ENCODE assay signal across 14 cellular contexts in genomic region chr11:76408171-76408965, GRCh38. TPM values are rescaled to one million over a fixed set of nuclear protein-coding genes. Genes with fewer than 3 reads are reported as not detected.
DNase-seq lines count a peak whose midpoint lies in the region; ATAC-seq and TF ChIP-seq lines count a peak whose summit lies in the region.
"Had no signal": no experiment of that assay in that cellular context is flagged by ENCODE, and none has a peak within 500 bp of the region (broad histone marks: within the 10 kb centered on the region; RNA-seq: fewer than 3 reads in every experiment).

No MANE protein-coding gene starts in this region.

- H3K27ac Mint-ChIP-seq in glutamatergic neuron (ENCODE audit: unreplicated experiment): peak overlapping the region; percentile 63
- H3K27ac Mint-ChIP-seq: mesothelial cell of epicardium; stimulated activated naive CD8-positive, alpha-beta T cell treated with anti-CD3 and anti-CD28 coated beads, Interleukin-15, amount 100 ng/mL, for 72 hours had no signal

- no peaks in the 10 kb centered on the region for H3K36me3 Mint-ChIP-seq in glutamatergic neuron (ENCODE audit: unreplicated experiment)
- H3K36me3 Mint-ChIP-seq: mesothelial cell of epicardium had no signal

- intact Hi-C loops in OCI-LY7 (cut with micrococcal nuclease; ENCODE audit: unreplicated experiment): no loop called here

- H3K27me3 ChIP-seq in BLaER1 (no peaks in the 10 kb centered on the region), HAP-1 (ENCODE audit: low read depth) (no peaks in the 10 kb centered on the region)

- in situ Hi-C loops in HAP-1 (cut with MboI; ENCODE audit: low sequenced_read_pairs): no loop called here

- H3K4me1 ChIP-seq in BLaER1 (peaks cover 25% of the 10 kb centered on the region), HAP-1 (peaks cover 13% of the 10 kb centered on the region), OCI-LY7 (ENCODE audit: insufficient read depth, low read length, poor library complexity, severe bottlenecking) (peaks cover 21% of the 10 kb centered on the region)

- H3K9me2 ChIP-seq in OCI-LY7 (ENCODE audit: insufficient read depth, low read length): no peaks in the 10 kb centered on the region

- BruUV-seq in OCI-LY7 (replicated peaks; lab: Mats Ljungman, UMichigan): no TSS peak

- H3K36me3 ChIP-seq in BLaER1 (no peaks in the 10 kb centered on the region), HAP-1 (replicated peaks) (no peaks in the 10 kb centered on the region), OCI-LY7 (ENCODE audit: insufficient read depth, low read length) (no peaks in the 10 kb centered on the region)

- ATAC-seq in GM19467 (IDR thresholded peaks at IDR 0.05; ENCODE audit: unreplicated experiment) (no peak), HG02759 (IDR thresholded peaks at IDR 0.05; ENCODE audit: unreplicated experiment) (no peak)
- ATAC-seq: stimulated activated naive CD8-positive, alpha-beta T cell treated with anti-CD3 and anti-CD28 coated beads, Interleukin-15, amount 100 ng/mL, for 72 hours had no signal

- peak overlapping the region; percentile 95 for H2AFZ ChIP-seq in OCI-LY7 (ENCODE audit: low read length)

- POLR2A ChIA-PET in OCI-LY7 (lab: Charles Lee): interaction anchor here (0.5 to 0.7 kb wide), 2 partner anchors 183 to 560 kb away, joined by 3 read pairs; no protein-coding TSS in a partner anchor

- TF ChIP-seq CTCF in OCI-LY7 (conservative IDR thresholded peaks at IDR 0.05; ENCODE audit: low read length) (no peak), glutamatergic neuron (IDR thresholded peaks at IDR 0.05; ENCODE audit: partially characterized antibody, unreplicated experiment) (no peak)

- H4K20me1 ChIP-seq in BLaER1 (no peaks in the 10 kb centered on the region), OCI-LY7 (ENCODE audit: insufficient read depth, low read length) (no peaks in the 10 kb centered on the region)

- H3K9me3 Mint-ChIP-seq in glutamatergic neuron (ENCODE audit: unreplicated experiment): no peaks in the 10 kb centered on the region
- H3K9me3 Mint-ChIP-seq: mesothelial cell of epicardium; stimulated activated naive CD8-positive, alpha-beta T cell treated with anti-CD3 and anti-CD28 coated beads, Interleukin-15, amount 100 ng/mL, for 72 hours had no signal

- no peaks in the 10 kb centered on the region for H3K27me3 Mint-ChIP-seq in glutamatergic neuron (ENCODE audit: unreplicated experiment)

- DNase-seq in HAP-1 (ENCODE audit: low spot score in 2 of 2) (peak; percentile 17 to 72), OCI-LY7 (ENCODE audit: low spot score) (peak; percentile 45), glutamatergic neuron (no peak), NCI-H1436 treated with DMSO at 0.1 percent for 48 hours (lab: John Stamatoyannopoulos, UW) (no peak)
- no peak for DNase-seq in stimulated activated naive CD4-positive, alpha-beta T cell (lab: John Stamatoyannopoulos, UW)
- DNase-seq: activated CD4-positive, alpha-beta T cell treated with anti-CD3 and anti-CD28 coated beads for 4 hours; hypothalamus; stimulated activated CD4-positive, alpha-beta T cell treated with anti-CD3 and anti-CD28 coated beads, Interleukin-4, amount 100 ng/mL, for 24 hours; stimulated activated naive CD8-positive, alpha-beta T cell treated with anti-CD3 and anti-CD28 coated beads, Interleukin-15, amount 100 ng/mL, for 72 hours had no signal

- H3K9ac ChIP-seq in BLaER1: no peak overlapping the region

- H3K4me3 Mint-ChIP-seq in glutamatergic neuron (ENCODE audit: unreplicated experiment): no peak overlapping the region
- H3K4me3 Mint-ChIP-seq: mesothelial cell of epicardium; stimulated activated naive CD8-positive, alpha-beta T cell treated with anti-CD3 and anti-CD28 coated beads, Interleukin-15, amount 100 ng/mL, for 72 hours had no signal

- H3K4me3 ChIP-seq in BLaER1: no peak overlapping the region
- H3K4me3 ChIP-seq in HAP-1: no peak overlapping the region
- peak overlapping the region; percentile 43 for H3K4me3 ChIP-seq in OCI-LY7 (ENCODE audit: low read depth, low read length, poor library complexity, severe bottlenecking)

- CTCF ChIA-PET in OCI-LY7 (lab: Charles Lee; ENCODE audit: unreplicated experiment): no interaction called here

- H3K27ac ChIP-seq in BLaER1: 0 out of 2 replicates have a peak overlapping the region, but pooled peaks have one; percentile 32
- H3K27ac ChIP-seq in OCI-LY7 (ENCODE audit: low read depth, low read length, poor library complexity, severe bottlenecking): peak overlapping the region; percentile 17
- H3K27ac ChIP-seq: epithelial cell of prostate had no signal

- peaks cover 5% of the 10 kb centered on the region for H3K4me1 Mint-ChIP-seq in glutamatergic neuron (ENCODE audit: low read depth, unreplicated experiment)
- H3K4me1 Mint-ChIP-seq: mesothelial cell of epicardium; stimulated activated naive CD8-positive, alpha-beta T cell treated with anti-CD3 and anti-CD28 coated beads, Interleukin-15, amount 100 ng/mL, for 72 hours had no signal

- H3K9me3 ChIP-seq in BLaER1 (no peaks in the 10 kb centered on the region), HAP-1 (no peaks in the 10 kb centered on the region), OCI-LY7 (ENCODE audit: low read length) (no peaks in the 10 kb centered on the region)

- H3K4me2 ChIP-seq in BLaER1: peak overlapping the region; percentile 65
- H3K4me2 ChIP-seq in OCI-LY7 (ENCODE audit: low read length): peak overlapping the region; percentile 67

- H3K79me2 ChIP-seq in OCI-LY7 (ENCODE audit: insufficient read depth, low read depth, low read length): no peaks in the 10 kb centered on the region

RNA-seq across cellular contexts. Expression of gene GVQW3, which starts 27.2 kb away (rescaled TPM):
- 14.4 and 15.4 TPM in 2 replicates for total RNA-seq in OCI-LY7 (2014; rRNA removed; shearing (Covaris generic))
- 16.5 and 18.4 TPM in 2 replicates for total RNA-seq in OCI-LY7 (2022)
- 14.8 TPM for total RNA-seq in glutamatergic neuron (ENCODE audit: unreplicated experiment)

RNA-seq across cellular contexts. Expression of gene THAP12, which starts 27.4 kb away (rescaled TPM):
- 52.5 and 55.7 TPM in 2 replicates for total RNA-seq in OCI-LY7 (2014; rRNA removed; shearing (Covaris generic))
- total RNA-seq in OCI-LY7 (2022) (65.9 and 74.7 TPM in 2 replicates), glutamatergic neuron (ENCODE audit: unreplicated experiment) (32.2 TPM)

RNA-seq across cellular contexts. Expression of gene EMSY, which starts 36.5 kb away (rescaled TPM):
- total RNA-seq in OCI-LY7 (2014; rRNA removed; shearing (Covaris generic)): 26.3 and 45.5 TPM in 2 replicates
- total RNA-seq in OCI-LY7 (2022): 29.8 and 32.2 TPM in 2 replicates
- total RNA-seq in glutamatergic neuron (ENCODE audit: unreplicated experiment): 31.4 TPM

Comparison
In these comparisons a context has a peak if more than half of its experiments do, and no peak if none do; other contexts are left out.
1. DNase-seq: peak in HAP-1 (2 of 2) and OCI-LY7 (single experiment); none in glutamatergic neuron (single experiment), NCI-H1436 treated with DMSO at 0.1 percent for 48 hours (single experiment) and stimulated activated naive CD4-positive, alpha-beta T cell (0 of 6).